In genomic region chr2:6881516-6881915, GRCh38 we compare ENCODE assay signal across 19 cellular contexts.
"Had no signal": no experiment of that assay in that cellular context is flagged by ENCODE, and none has a peak within 500 bp of the region (broad histone marks: within the 10 kb centered on the region; RNA-seq: fewer than 3 reads in every experiment).

No MANE protein-coding gene starts in this region.

- H3K36me3 ChIP-seq: right lobe of liver, suprapubic skin, transverse colon, vagina had no signal

- H3K27me3 ChIP-seq: body of pancreas, dorsolateral prefrontal cortex, right lobe of liver, suprapubic skin, transverse colon, vagina had no signal

- ATAC-seq: body of pancreas, mucosa of descending colon, right lobe of liver had no signal

- H3K36me3 Mint-ChIP-seq: activated naive CD4-positive, alpha-beta T cell treated with anti-CD3 and anti-CD28 coated beads, Interleukin-2, amount 50 U/mL, for 72 hours; naive B cell had no signal

- DNase-seq: activated CD4-positive, CD25-positive, alpha-beta regulatory T cell treated with anti-CD3 and anti-CD28 coated beads, Interleukin-2, amount 50 U/mL, for 72 hours; activated T-cell treated with anti-CD3 and anti-CD28 coated beads for 4 hours; body of pancreas; caudate nucleus; dorsolateral prefrontal cortex; mesenchymal stem cell; mucosa of descending colon; naive B cell; right lobe of liver; SK-N-SH; small intestine; stimulated activated CD4-positive, alpha-beta T cell treated with anti-CD3 and anti-CD28 coated beads, Interleukin-15, amount 100 ng/mL, for 24 hours; stimulated activated CD4-positive, alpha-beta T cell treated with anti-CD3 and anti-CD28 coated beads, Interleukin-4, amount 100 ng/mL, for 1 hour; stimulated activated naive CD8-positive, alpha-beta T cell treated with anti-CD3 and anti-CD28 coated beads, Interleukin-15, amount 100 ng/mL, for 72 hours; transverse colon had no signal

- H3K9me3 ChIP-seq: body of pancreas, mucosa of descending colon, right lobe of liver, SK-N-SH, suprapubic skin, transverse colon, vagina had no signal

- H3K9me3 Mint-ChIP-seq: activated naive CD4-positive, alpha-beta T cell treated with anti-CD3 and anti-CD28 coated beads, Interleukin-2, amount 50 U/mL, for 72 hours; naive B cell; stimulated activated naive CD8-positive, alpha-beta T cell treated with anti-CD3 and anti-CD28 coated beads, Interleukin-15, amount 100 ng/mL, for 72 hours had no signal

- H3K27ac Mint-ChIP-seq: naive B cell had no signal

- H3K4me3 Mint-ChIP-seq: naive B cell had no signal

- H3K27ac ChIP-seq: body of pancreas, dorsolateral prefrontal cortex, parathyroid adenoma, right lobe of liver, suprapubic skin, transverse colon, vagina had no signal

- H3K4me3 ChIP-seq: body of pancreas, dorsolateral prefrontal cortex, mucosa of descending colon, right lobe of liver, suprapubic skin, transverse colon, vagina had no signal

- H3K27me3 Mint-ChIP-seq: stimulated activated naive CD8-positive, alpha-beta T cell treated with anti-CD3 and anti-CD28 coated beads, Interleukin-15, amount 100 ng/mL, for 72 hours had no signal
